In the genomic region with DNA sequence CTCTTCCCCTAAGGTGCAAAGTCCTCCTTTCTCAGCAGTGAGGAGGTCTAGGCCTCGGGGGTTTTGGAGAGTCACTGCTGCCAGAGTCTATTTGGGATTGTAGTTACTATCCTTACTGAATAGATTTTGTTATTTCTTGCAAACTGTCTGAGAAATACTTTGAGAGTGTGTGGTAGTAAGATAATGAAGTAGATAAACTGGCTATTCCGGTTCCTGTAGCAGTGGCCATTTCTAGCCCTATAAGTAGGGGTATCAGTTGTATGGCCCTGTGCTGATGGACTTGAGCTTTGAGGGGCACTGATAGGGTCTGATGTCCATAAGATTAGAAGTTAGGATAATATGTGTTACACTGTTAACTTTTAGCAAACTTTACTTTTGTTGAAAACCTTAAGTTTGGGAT, we compare ENCODE assay signal across 8 cellular contexts. TPM values are rescaled to one million over a fixed set of nuclear protein-coding genes. Genes with fewer than 3 reads are reported as not detected.
DNase-seq lines count a peak whose midpoint lies in the region; ATAC-seq, FAIRE-seq and TF ChIP-seq lines count a peak whose summit lies in the region.
"Not testable (repeated sequence)": the region's sequence is repeated elsewhere in the genome, so short reads cannot be mapped to it uniquely, and the experiment has no call there.

No MANE protein-coding gene starts in this region.

- not testable (repeated sequence) for H2AFZ ChIP-seq in PC-3 (ENCODE audit: low read length); astrocyte (ENCODE audit: low read depth, low read length)

- H3K79me2 ChIP-seq in PC-3 (ENCODE audit: low read length), result peaks cover 76% of the 10 kb centered on the region
- H3K79me2 ChIP-seq in astrocyte (ENCODE audit: insufficient read depth, low read length), result peaks cover 55% of the 10 kb centered on the region

- not testable (repeated sequence) for FAIRE-seq in astrocyte (lab: Jason Lieb, UNC)

- intact Hi-C loops in PC-3 (cut with micrococcal nuclease), result loop anchor here (5.0 kb wide), 2 partner anchors 233 to 278 kb away; partner anchors contain the start of genes CEP89 and FAAP24

- ATAC-seq in PC-3, result not testable (repeated sequence)

- BruUV-seq in PC-3 (replicated peaks; lab: Mats Ljungman, UMichigan), result not testable (repeated sequence)

- H3K27ac Mint-ChIP-seq in HFFc6; astrocyte (ENCODE audit: unreplicated experiment): not testable (repeated sequence)
- peak overlapping the region; percentile 85 for H3K27ac Mint-ChIP-seq in activated CD4-positive, alpha-beta memory T cell treated with anti-CD3 and anti-CD28 coated beads, Interleukin-2, amount 10 ng/mL, durations not matched to agents 7 days and 5 days

- POLR2A ChIA-PET in PC-3 (lab: Charles Lee; ENCODE audit: unreplicated experiment), result not testable (repeated sequence)
- POLR2A ChIA-PET in activated CD4-positive, alpha-beta memory T cell treated with anti-CD3 and anti-CD28 coated beads, Interleukin-2, amount 10 ng/mL, durations not matched to agents 7 days and 5 days (lab: Charles Lee), result interaction anchor here (1.2 to 1.3 kb wide), 2 partner anchors 17 to 18 kb away, joined by 3 to 4 read pairs; no protein-coding TSS in a partner anchor

- H3K27ac ChIP-seq in BLaER1 treated with 17β-estradiol and CSF1 and Interleukin-3, amounts not matched to agents 10 nM and 100 nM; PC-3 (ENCODE audit: low read length); astrocyte (ENCODE audit: low read depth, low read length): not testable (repeated sequence)
- H3K27ac ChIP-seq in mucosa of rectum (ENCODE audit: low read depth in 2 of 2, low read length in 2 of 2) (peak overlapping the region in 1 of 2 donors; percentile 22), skin epidermis (peak overlapping the region in 10 of 21 experiments; percentile 5 to 82 (median 40))

- H3K27me3 Mint-ChIP-seq in HFFc6 (ENCODE audit: insufficient read depth); activated CD4-positive, alpha-beta memory T cell treated with anti-CD3 and anti-CD28 coated beads, Interleukin-2, amount 10 ng/mL, durations not matched to agents 7 days and 5 days; astrocyte (ENCODE audit: low read depth, unreplicated experiment): not testable (repeated sequence)

- H3K27me3 ChIP-seq in BLaER1 treated with 17β-estradiol and CSF1 and Interleukin-3, amounts not matched to agents 10 nM and 100 nM; PC-3 (ENCODE audit: low read length); astrocyte (ENCODE audit: insufficient read depth, low read length); mucosa of rectum (ENCODE audit: control insufficient read depth in 2 of 2, insufficient read depth in 2 of 2, low read length in 2 of 2): not testable (repeated sequence)

- not testable (repeated sequence) for H3K9me2 ChIP-seq in PC-3 (replicated peaks; ENCODE audit: low read length)

- CTCF ChIA-PET in PC-3 (lab: Charles Lee); activated CD4-positive, alpha-beta memory T cell treated with anti-CD3 and anti-CD28 coated beads, Interleukin-2, amount 10 ng/mL, durations not matched to agents 7 days and 5 days (lab: Charles Lee): not testable (repeated sequence)

- peak overlapping the region; percentile 71 to 86 (median 78); a peak in 17 of 20 replicates for H3K4me3 ChIP-seq in BLaER1 treated with 17β-estradiol and CSF1 and Interleukin-3, amounts not matched to agents 10 nM and 100 nM
- H3K4me3 ChIP-seq in PC-3 (ENCODE audit: low read length), result peak overlapping the region; percentile 90
- not testable (repeated sequence) for H3K4me3 ChIP-seq in astrocyte (ENCODE audit: insufficient read depth, low read depth, low read length)
- peak overlapping the region; percentile 82 for H3K4me3 ChIP-seq in epithelial cell of esophagus (ENCODE audit: low read length)
- peak overlapping the region; percentile 46 to 50 for H3K4me3 ChIP-seq in mucosa of rectum (ENCODE audit: low read length in 2 of 2)
- peak overlapping the region in 5 of 7 experiments; percentile 1 to 86 (median 70) for H3K4me3 ChIP-seq in skin epidermis

- H3K4me1 ChIP-seq in BLaER1 treated with 17β-estradiol and CSF1 and Interleukin-3, amounts not matched to agents 10 nM and 100 nM, result peaks cover 43 to 81% (median 49%) of the 10 kb centered on the region in 10 experiments
- H3K4me1 ChIP-seq in PC-3 (ENCODE audit: insufficient read depth, low read length) (peaks cover 18% of the 10 kb centered on the region), astrocyte (ENCODE audit: insufficient read depth, low read length) (peaks cover 14% of the 10 kb centered on the region), mucosa of rectum (ENCODE audit: control insufficient read depth in 2 of 2, insufficient read depth in 2 of 2, low read length in 2 of 2) (peaks cover 20 to 25% of the 10 kb centered on the region in 2 donors)

- peaks cover 11 to 64% (median 61%) of the 10 kb centered on the region in 11 experiments for H3K9me3 ChIP-seq in BLaER1 treated with 17β-estradiol and CSF1 and Interleukin-3, amounts not matched to agents 10 nM and 100 nM (replicated peaks in 1 of 11)
- not testable (repeated sequence) for H3K9me3 ChIP-seq in PC-3 (ENCODE audit: low read length); astrocyte (ENCODE audit: insufficient read depth, low read depth, low read length); mucosa of rectum (ENCODE audit: control insufficient read depth in 2 of 2, low read length in 2 of 2)

- peaks cover 19 to 63% (median 61%) of the 10 kb centered on the region in 11 experiments for H3K36me3 ChIP-seq in BLaER1 treated with 17β-estradiol and CSF1 and Interleukin-3, amounts not matched to agents 10 nM and 100 nM
- not testable (repeated sequence) for H3K36me3 ChIP-seq in PC-3 (ENCODE audit: low read depth, low read length); astrocyte (ENCODE audit: insufficient read depth, low read length); mucosa of rectum (ENCODE audit: control insufficient read depth in 2 of 2, insufficient read depth in 2 of 2, low read length in 2 of 2)

- H3K4me1 Mint-ChIP-seq in HFFc6 (ENCODE audit: low read depth), result peaks cover 41% of the 10 kb centered on the region
- peaks cover 56% of the 10 kb centered on the region for H3K4me1 Mint-ChIP-seq in activated CD4-positive, alpha-beta memory T cell treated with anti-CD3 and anti-CD28 coated beads, Interleukin-2, amount 10 ng/mL, durations not matched to agents 7 days and 5 days
- not testable (repeated sequence) for H3K4me1 Mint-ChIP-seq in astrocyte (ENCODE audit: low read depth, unreplicated experiment)

- peaks cover 54% of the 10 kb centered on the region for H3K36me3 Mint-ChIP-seq in HFFc6 (ENCODE audit: low read depth)
- H3K36me3 Mint-ChIP-seq in activated CD4-positive, alpha-beta memory T cell treated with anti-CD3 and anti-CD28 coated beads, Interleukin-2, amount 10 ng/mL, durations not matched to agents 7 days and 5 days (ENCODE audit: low read depth), result peaks cover 66% of the 10 kb centered on the region
- H3K36me3 Mint-ChIP-seq in astrocyte (ENCODE audit: low read depth, unreplicated experiment), result not testable (repeated sequence)

- DNase-seq in HFFc6; activated CD4-positive, alpha-beta memory T cell treated with anti-CD3 and anti-CD28 coated beads, Interleukin-2, amount 10 ng/mL, durations not matched to agents 7 days and 5 days; astrocyte (ENCODE audit: low read depth): not testable (repeated sequence)
- peak; percentile 28 for DNase-seq in PC-3
- peak; percentile 46 for DNase-seq in epithelial cell of esophagus (ENCODE audit: low read depth)

- H3K4me3 Mint-ChIP-seq in HFFc6, result peak overlapping the region; percentile 86
- H3K4me3 Mint-ChIP-seq in activated CD4-positive, alpha-beta memory T cell treated with anti-CD3 and anti-CD28 coated beads, Interleukin-2, amount 10 ng/mL, durations not matched to agents 7 days and 5 days, result peak overlapping the region; percentile 89
- H3K4me3 Mint-ChIP-seq in astrocyte (ENCODE audit: unreplicated experiment), result not testable (repeated sequence)

- peak overlapping the region; percentile 88 to 98 (median 93) for H3K4me2 ChIP-seq in BLaER1 treated with 17β-estradiol and CSF1 and Interleukin-3, amounts not matched to agents 10 nM and 100 nM
- H3K4me2 ChIP-seq in PC-3 (ENCODE audit: low read length) (peak overlapping the region; percentile 99), astrocyte (ENCODE audit: low read length) (peak overlapping the region; percentile 32)

- H3K9ac ChIP-seq in BLaER1 treated with 17β-estradiol and CSF1 and Interleukin-3, amounts not matched to agents 10 nM and 100 nM, result peak overlapping the region in 2 of 11 experiments; percentile 6 to 32; a peak in 2 of 22 replicates
- not testable (repeated sequence) for H3K9ac ChIP-seq in PC-3 (ENCODE audit: low read length); astrocyte (ENCODE audit: low read length)
- peak overlapping the region in 1 of 2 donors; percentile 14 for H3K9ac ChIP-seq in mucosa of rectum (ENCODE audit: low read depth in 1 of 2, low read length in 2 of 2)

- peaks cover 17% of the 10 kb centered on the region for H3K9me3 Mint-ChIP-seq in HFFc6
- not testable (repeated sequence) for H3K9me3 Mint-ChIP-seq in activated CD4-positive, alpha-beta memory T cell treated with anti-CD3 and anti-CD28 coated beads, Interleukin-2, amount 10 ng/mL, durations not matched to agents 7 days and 5 days; astrocyte (ENCODE audit: unreplicated experiment)

- H4K20me1 ChIP-seq in BLaER1 treated with 17β-estradiol and CSF1 and Interleukin-3, amounts not matched to agents 10 nM and 100 nM, result peaks cover 0 to 54% (median 26%) of the 10 kb centered on the region in 11 experiments; a peak in 14 of 22 replicates
- H4K20me1 ChIP-seq in PC-3 (ENCODE audit: low read length), result not testable (repeated sequence)
- H4K20me1 ChIP-seq in astrocyte (ENCODE audit: insufficient read depth, low read length), result peaks cover 20% of the 10 kb centered on the region

- not testable (repeated sequence) for H3F3A ChIP-seq in PC-3 (ENCODE audit: low read length, unreplicated experiment)

- TF ChIP-seq CTCF in HFFc6 (IDR thresholded peaks at IDR 0.05); PC-3 (conservative IDR thresholded peaks at IDR 0.05; ENCODE audit: low read depth, low read length); astrocyte (IDR thresholded peaks at IDR 0.05; ENCODE audit: insufficient read depth, low read depth, low read length); epithelial cell of esophagus (IDR thresholded peaks at IDR 0.05; ENCODE audit: insufficient read depth, low read depth, low read length, missing control alignments): not testable (repeated sequence)

RNA-seq across cellular contexts. Expression of gene NUDT19, which starts 2.7 kb away (rescaled TPM):
- total RNA-seq in HFFc6 (2021; fragmentation: NEBNext Ultra II Directional; extraction: Animal tissue kit (Norgen Biotek cat#: 25700)), result 10 to 100 TPM; 12.8 to 15.1 (median 14.3) TPM
- 13.3 TPM in 2 replicates for total RNA-seq in PC-3 (2014; rRNA removed)
- 10 to 100 TPM; 15.0 to 15.1 TPM for total RNA-seq in activated CD4-positive, alpha-beta memory T cell treated with anti-CD3 and anti-CD28 coated beads, Interleukin-2, amount 10 ng/mL, durations not matched to agents 7 days and 5 days
- 3.3 and 4.0 TPM in 2 replicates for total RNA-seq in astrocyte

RNA-seq across cellular contexts. Expression of gene RGS9BP, which starts 18.7 kb away (rescaled TPM):
- under 1 TPM; 0.16 to 0.38 (median 0.19) TPM for total RNA-seq in HFFc6 (2021; fragmentation: NEBNext Ultra II Directional; extraction: Animal tissue kit (Norgen Biotek cat#: 25700))
- total RNA-seq in PC-3 (2014; rRNA removed) (1.3 and 1.6 TPM in 2 replicates), astrocyte (0.18 and 0.19 TPM in 2 replicates)
- total RNA-seq in activated CD4-positive, alpha-beta memory T cell treated with anti-CD3 and anti-CD28 coated beads, Interleukin-2, amount 10 ng/mL, durations not matched to agents 7 days and 5 days, result under 1 TPM; 0.40 to 0.43 TPM

RNA-seq across cellular contexts. Expression of gene ANKRD27, which starts 19.3 kb away (rescaled TPM):
- 10 to 100 TPM; 26.7 to 31.3 (median 28.5) TPM for total RNA-seq in HFFc6 (2021; fragmentation: NEBNext Ultra II Directional; extraction: Animal tissue kit (Norgen Biotek cat#: 25700))
- total RNA-seq in PC-3 (2014; rRNA removed), result 14.3 and 17.0 TPM in 2 replicates
- total RNA-seq in activated CD4-positive, alpha-beta memory T cell treated with anti-CD3 and anti-CD28 coated beads, Interleukin-2, amount 10 ng/mL, durations not matched to agents 7 days and 5 days, result 10 to 100 TPM; 40.4 to 40.6 TPM
- 19.7 and 20.8 TPM in 2 replicates for total RNA-seq in astrocyte

RNA-seq across cellular contexts. Expression of gene TDRD12, which starts 25.3 kb away (rescaled TPM):
- total RNA-seq in HFFc6 (2021; fragmentation: NEBNext Ultra II Directional; extraction: Animal tissue kit (Norgen Biotek cat#: 25700)), result under 1 TPM in 5 of 6 experiments, not detected in 1; 0.07 to 0.31 (median 0.18) TPM
- total RNA-seq in PC-3 (2014; rRNA removed) (0.23 TPM in 1 of 2 replicates, not detected in the other), astrocyte (not detected in 2 replicates)
- total RNA-seq in activated CD4-positive, alpha-beta memory T cell treated with anti-CD3 and anti-CD28 coated beads, Interleukin-2, amount 10 ng/mL, durations not matched to agents 7 days and 5 days, result under 1 TPM in 1 of 2 experiments, not detected in 1; 0.45 TPM

Comparison
In these comparisons a context has a peak if more than half of its experiments do, and no peak if none do; other contexts are left out.
1. H3K4me2 ChIP-seq: peak in every context shown above with its lines; median percentile 99 in PC-3; 93 in BLaER1 treated with 17β-estradiol and CSF1 and Interleukin-3, amounts not matched to agents 10 nM and 100 nM; 32 in astrocyte.